In genomic region chr2:159856760-159857159, GRCh38 we compare ENCODE assay signal across 32 cellular contexts. TPM values are rescaled to one million over a fixed set of nuclear protein-coding genes. Genes with fewer than 3 reads are reported as not detected.
"Had no signal": no experiment of that assay in that cellular context is flagged by ENCODE, and none has a peak within 500 bp of the region (broad histone marks: within the 10 kb centered on the region; RNA-seq: fewer than 3 reads in every experiment).

No MANE protein-coding gene starts in this region.

- H3K27me3 ChIP-seq: brain microvascular endothelial cell had no signal

- DNase-seq: activated CD4-positive, alpha-beta T cell treated with anti-CD3 and anti-CD28 coated beads, Interleukin-2, amount 10 ng/mL, durations not matched to agents 24 days and 14 days; activated CD4-positive, alpha-beta T cell treated with anti-CD3 and anti-CD28 coated beads, Interleukin-2, amount 50 U/mL, for 4 hours; activated CD8-positive, alpha-beta T cell treated with anti-CD3 and anti-CD28 coated beads for 36 hours; activated effector memory CD4-positive, alpha-beta T cell treated with anti-CD3 and anti-CD28 coated beads, Interleukin-2, amount 50 U/mL, for 16 hours; activated naive CD4-positive, alpha-beta T cell; activated naive CD4-positive, alpha-beta T cell treated with anti-CD3 and anti-CD28 coated beads, Interleukin-2, amount 50 U/mL, for 16 hours; activated naive CD8-positive, alpha-beta T cell treated with anti-CD3 and anti-CD28 coated beads for 36 hours; activated T-cell treated with anti-CD3 and anti-CD28 coated beads, Interleukin-2, amount 50 U/mL, for 1 hour; activated T-cell treated with anti-CD3 and anti-CD28 coated beads, Interleukin-2, amount 50 U/mL, for 72 hours; amniotic stem cell; aorta; brain microvascular endothelial cell; central memory CD4-positive, alpha-beta T cell; NCI-H1092 treated with DMSO at 0.1 percent for 48 hours; NCI-H1417; NCI-H146; NCI-H187; NCI-H2029 treated with DMSO at 0.1 percent for 48 hours; NCI-H2107; NCI-H226; NCI-H446 treated with DMSO at 0.1 percent for 48 hours; NCI-H524 treated with DMSO at 0.1 percent for 48 hours; NK-92 treated with Interleukin-12 subunit alpha and Interleukin-12 subunit beta, amount 100 ng/mL, for 24 hours; PC-9; Right ventricle myocardium superior; SW 1271; T-helper 1 cell; T-helper 2 cell; T-helper 9 cell; WERI-Rb-1 had no signal

- ATAC-seq: activated CD8-positive, alpha-beta T cell treated with anti-CD3 and anti-CD28 coated beads for 36 hours; activated T-cell treated with anti-CD3 and anti-CD28 coated beads, Interleukin-2, amount 50 U/mL, for 72 hours; activated T-helper 17 cell treated with anti-CD3 and anti-CD28 coated beads, Interleukin-2, amount 50 U/mL, for 72 hours had no signal

- H3K27ac ChIP-seq: brain microvascular endothelial cell, PC-9, WERI-Rb-1 had no signal

- H3K4me3 Mint-ChIP-seq: activated CD4-positive, alpha-beta T cell treated with anti-CD3 and anti-CD28 coated beads, Interleukin-2, amount 10 ng/mL, durations not matched to agents 24 days and 14 days; activated CD8-positive, alpha-beta T cell treated with anti-CD3 and anti-CD28 coated beads for 36 hours; activated naive CD8-positive, alpha-beta T cell treated with anti-CD3 and anti-CD28 coated beads for 36 hours; activated T-cell treated with anti-CD3 and anti-CD28 coated beads, Interleukin-2, amount 50 U/mL, for 72 hours; activated T-helper 17 cell treated with anti-CD3 and anti-CD28 coated beads, Interleukin-2, amount 50 U/mL, for 72 hours had no signal

- H3K4me3 ChIP-seq: PC-9 had no signal

- H3K4me1 Mint-ChIP-seq: activated T-helper 17 cell treated with anti-CD3 and anti-CD28 coated beads, Interleukin-2, amount 50 U/mL, for 72 hours had no signal

- H3K27me3 Mint-ChIP-seq: activated CD4-positive, alpha-beta T cell treated with anti-CD3 and anti-CD28 coated beads, Interleukin-2, amount 10 ng/mL, durations not matched to agents 24 days and 14 days; activated CD8-positive, alpha-beta T cell treated with anti-CD3 and anti-CD28 coated beads for 36 hours; activated naive CD8-positive, alpha-beta T cell treated with anti-CD3 and anti-CD28 coated beads for 36 hours; activated T-helper 17 cell treated with anti-CD3 and anti-CD28 coated beads, Interleukin-2, amount 50 U/mL, for 72 hours had no signal

- H3K27ac Mint-ChIP-seq: activated CD4-positive, alpha-beta T cell treated with anti-CD3 and anti-CD28 coated beads, Interleukin-2, amount 10 ng/mL, durations not matched to agents 24 days and 14 days; activated CD8-positive, alpha-beta T cell treated with anti-CD3 and anti-CD28 coated beads for 36 hours; activated naive CD8-positive, alpha-beta T cell treated with anti-CD3 and anti-CD28 coated beads for 36 hours; activated T-helper 17 cell treated with anti-CD3 and anti-CD28 coated beads, Interleukin-2, amount 50 U/mL, for 72 hours had no signal

- H3K9me3 Mint-ChIP-seq: activated CD8-positive, alpha-beta T cell treated with anti-CD3 and anti-CD28 coated beads for 36 hours; activated naive CD8-positive, alpha-beta T cell treated with anti-CD3 and anti-CD28 coated beads for 36 hours; activated T-cell treated with anti-CD3 and anti-CD28 coated beads, Interleukin-2, amount 50 U/mL, for 72 hours; activated T-helper 17 cell treated with anti-CD3 and anti-CD28 coated beads, Interleukin-2, amount 50 U/mL, for 72 hours had no signal

- H3K36me3 ChIP-seq: brain microvascular endothelial cell, WERI-Rb-1 had no signal

RNA-seq across cellular contexts. Expression of gene LY75, which starts 47.8 kb away (rescaled TPM):
- total RNA-seq: OCI-LY7 had no signal

RNA-seq across cellular contexts. Expression of gene CD302, which starts 58.8 kb away (rescaled TPM):
- total RNA-seq: OCI-LY7 had no signal
